Comparison of ENCODE assay signal across 25 cellular contexts in the genomic region with DNA sequence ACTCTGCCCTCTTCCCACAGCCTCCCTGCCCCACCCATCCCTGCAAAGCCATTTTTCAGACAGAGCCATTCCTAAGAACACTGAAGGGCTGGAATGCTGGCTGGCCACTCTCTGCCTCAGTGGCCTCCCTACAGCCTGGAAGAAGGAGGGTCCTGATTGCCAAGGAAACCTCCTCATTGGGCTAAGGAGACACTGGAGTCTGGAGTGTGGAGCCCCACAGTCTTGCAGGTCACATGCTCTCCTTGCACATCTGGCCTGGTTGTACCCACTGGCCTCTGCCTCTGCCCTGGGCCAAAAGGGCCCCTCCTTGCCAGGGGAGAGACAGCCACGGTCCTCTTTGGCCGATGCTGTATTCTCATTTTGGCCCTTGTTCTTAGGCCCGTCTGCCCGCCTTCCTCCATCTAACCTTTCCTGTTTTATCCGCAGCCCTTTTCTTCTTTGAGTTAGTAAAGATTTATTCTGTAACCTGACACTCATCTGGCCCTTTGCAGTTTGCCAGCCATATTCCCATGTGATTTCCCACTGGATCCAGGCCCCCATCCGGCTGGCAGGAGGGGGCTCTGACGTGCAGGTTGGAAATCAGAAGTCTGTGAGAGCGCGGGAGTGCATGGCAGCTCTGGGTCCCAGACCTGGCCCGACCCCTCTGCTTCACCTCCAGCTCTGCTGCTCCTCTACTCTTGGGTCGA. TPM values are rescaled to one million over a fixed set of nuclear protein-coding genes. Genes with fewer than 3 reads are reported as not detected.
DNase-seq lines count a peak whose midpoint lies in the region; TF ChIP-seq lines count a peak whose summit lies in the region.
"Had no signal": no experiment of that assay in that cellular context is flagged by ENCODE, and none has a peak within 500 bp of the region (broad histone marks: within the 10 kb centered on the region; RNA-seq: fewer than 3 reads in every experiment).

No MANE protein-coding gene starts in this region.

- no peaks in the 10 kb centered on the region for H3F3A ChIP-seq in neural progenitor cell (ENCODE audit: low read depth)

- H3K4me3 Mint-ChIP-seq in CD14-positive monocyte (no peak overlapping the region), neural progenitor cell (no peak overlapping the region)
- H3K4me3 Mint-ChIP-seq: naive thymus-derived CD8-positive, alpha-beta T cell had no signal

- H3K27ac Mint-ChIP-seq in CD14-positive monocyte (peak overlapping the region in 2 of 7 donors; percentile 35 to 61), neural progenitor cell (peak overlapping the region; percentile 5)

- H3K9me3 Mint-ChIP-seq in CD14-positive monocyte (peaks cover 3 to 19% (median 12%) of the 10 kb centered on the region in 7 donors), neural progenitor cell (peaks cover 3% of the 10 kb centered on the region)

- intact Hi-C loops in CD14-positive monocyte (cut with micrococcal nuclease) = no loop called here

- H3K27me3 ChIP-seq in neural progenitor cell = no peaks in the 10 kb centered on the region
- H3K27me3 ChIP-seq: transverse colon had no signal

- peak; percentile 41 for DNase-seq in CD14-positive monocyte (ENCODE audit: low spot score)
- peak; percentile 18 for DNase-seq in DMS 273 treated with DMSO at 0.1 percent for 48 hours (lab: John Stamatoyannopoulos, UW)
- DNase-seq in SK-N-DZ (ENCODE audit: low spot score) = peak; percentile 31
- DNase-seq in neural progenitor cell (ENCODE audit: low spot score) = no peak
- DNase-seq in activated effector memory CD4-positive, alpha-beta T cell treated with anti-CD3 and anti-CD28 coated beads, Interleukin-2, amount 50 U/mL, for 16 hours = no peak
- no peak for DNase-seq in NCI-H1105 (lab: John Stamatoyannopoulos, UW)
- DNase-seq in activated CD8-positive, alpha-beta memory T cell treated with anti-CD3 and anti-CD28 coated beads, Interleukin-2, amount 50 U/mL, for 48 hours = no peak
- DNase-seq: activated naive CD4-positive, alpha-beta T cell treated with anti-CD3 and anti-CD28 coated beads, Interleukin-2, amount 50 U/mL, for 16 hours; activated T-cell treated with anti-CD3 and anti-CD28 coated beads, Interleukin-2, amount 50 U/mL, for 48 hours; effector memory CD4-positive, alpha-beta T cell; EL; Karpas-422; mesendoderm; naive thymus-derived CD8-positive, alpha-beta T cell; NCI-H2227 treated with DMSO at 0.1 percent for 48 hours; RPMI8226; small intestine; stimulated activated CD4-positive, alpha-beta T cell treated with anti-CD3 and anti-CD28 coated beads, Interleukin-2, amount 100 ng/mL, for 48 hours; stimulated activated naive CD8-positive, alpha-beta T cell treated with anti-CD3 and anti-CD28 coated beads, Interleukin-15, Interleukin-2, amounts not matched to agents 100 U/mL and 50 U/mL, for 24 hours; T-helper 9 cell; transverse colon had no signal

- TF ChIP-seq CTCF in CD14-positive monocyte (IDR thresholded peaks at IDR 0.05) = no peak
- no peak for TF ChIP-seq CTCF in neural progenitor cell (IDR thresholded peaks at IDR 0.05)

- no peak overlapping the region for H3K4me2 ChIP-seq in neural progenitor cell

- H3K4me1 ChIP-seq in neural progenitor cell = no peaks in the 10 kb centered on the region
- H3K4me1 ChIP-seq: transverse colon had no signal

- peaks cover 0 to 1% (median 0%) of the 10 kb centered on the region in 3 donors for H3K27me3 Mint-ChIP-seq in CD14-positive monocyte (ENCODE audit: low read depth in 3 of 3)
- peaks cover 9% of the 10 kb centered on the region for H3K27me3 Mint-ChIP-seq in neural progenitor cell (ENCODE audit: insufficient read depth, low read depth)
- H3K27me3 Mint-ChIP-seq: naive thymus-derived CD8-positive, alpha-beta T cell had no signal

- H3K4me3 ChIP-seq in neural progenitor cell = no peak overlapping the region
- H3K4me3 ChIP-seq: transverse colon had no signal

- peaks cover 52% of the 10 kb centered on the region in 2 donors for H3K36me3 Mint-ChIP-seq in CD14-positive monocyte
- peaks cover 2% of the 10 kb centered on the region for H3K36me3 Mint-ChIP-seq in neural progenitor cell
- H3K36me3 Mint-ChIP-seq: naive thymus-derived CD8-positive, alpha-beta T cell had no signal

- no peaks in the 10 kb centered on the region for H3K36me3 ChIP-seq in neural progenitor cell
- H3K36me3 ChIP-seq: transverse colon had no signal

- no peak overlapping the region for H3K27ac ChIP-seq in neural progenitor cell
- H3K27ac ChIP-seq: transverse colon had no signal

- H3K9me3 ChIP-seq in neural progenitor cell (ENCODE audit: low read depth) = no peaks in the 10 kb centered on the region
- H3K9me3 ChIP-seq: transverse colon had no signal

- no peaks in the 10 kb centered on the region for H3K4me1 Mint-ChIP-seq in CD14-positive monocyte
- peaks cover 13% of the 10 kb centered on the region for H3K4me1 Mint-ChIP-seq in neural progenitor cell

- no peaks in the 10 kb centered on the region for H4K20me1 ChIP-seq in neural progenitor cell (ENCODE audit: low read depth)

- H3K79me2 ChIP-seq in neural progenitor cell (ENCODE audit: low read depth) = no peaks in the 10 kb centered on the region

- H3K9ac ChIP-seq in neural progenitor cell = no peak overlapping the region

- H2AFZ ChIP-seq in neural progenitor cell (replicated peaks) = no peak overlapping the region

RNA-seq across cellular contexts. Expression of a gene that starts 11.0 kb away (rescaled TPM):
- polyA plus RNA-seq in CD14-positive monocyte = 1 to 10 TPM; 2.9 to 5.5 TPM
- not detected in 2 replicates for polyA plus RNA-seq in SK-N-DZ (2014; cell fraction: cytosol; rRNA removed)
- polyA plus RNA-seq in SK-N-DZ (2014; cell fraction: nucleus; rRNA removed) = not detected in 2 replicates
- total RNA-seq in neural progenitor cell (ENCODE audit: low replicate concordance) = 3.1 and 6.2 TPM in 2 replicates
- total RNA-seq: HT1080; kidney epithelial cell; naive thymus-derived CD8-positive, alpha-beta T cell; pulmonary artery endothelial cell; transverse colon had no signal
- polyA plus RNA-seq: naive thymus-derived CD8-positive, alpha-beta T cell had no signal

RNA-seq across cellular contexts. Expression of a gene that starts 36.4 kb away (rescaled TPM):
- polyA plus RNA-seq in CD14-positive monocyte = 100 to 1,000 TPM; 184 to 352 TPM
- not detected in 2 replicates for polyA plus RNA-seq in SK-N-DZ (2014; cell fraction: cytosol; rRNA removed)
- polyA plus RNA-seq in SK-N-DZ (2014; cell fraction: nucleus; rRNA removed) = not detected in 2 replicates
- 0.03 TPM in 1 of 2 replicates, not detected in the other for total RNA-seq in neural progenitor cell (ENCODE audit: low replicate concordance)
- total RNA-seq: astrocyte, pulmonary artery endothelial cell had no signal

RNA-seq across cellular contexts. Expression of a gene that starts 53.3 kb away (rescaled TPM):
- 100 to 1,000 TPM; 129 to 139 TPM for polyA plus RNA-seq in CD14-positive monocyte
- 1.6 and 2.0 TPM in 2 replicates for polyA plus RNA-seq in SK-N-DZ (2014; cell fraction: cytosol; rRNA removed)
- polyA plus RNA-seq in SK-N-DZ (2014; cell fraction: nucleus; rRNA removed) = 1.4 TPM in 2 replicates
- total RNA-seq in neural progenitor cell (ENCODE audit: low replicate concordance) = 11.1 and 14.1 TPM in 2 replicates

RNA-seq across cellular contexts. Expression of a gene that starts 54.0 kb away (rescaled TPM):
- 10 to 100 TPM; 46.4 to 49.9 TPM for polyA plus RNA-seq in CD14-positive monocyte
- 22.6 and 32.1 TPM in 2 replicates for polyA plus RNA-seq in SK-N-DZ (2014; cell fraction: cytosol; rRNA removed)
- 24.2 and 27.6 TPM in 2 replicates for polyA plus RNA-seq in SK-N-DZ (2014; cell fraction: nucleus; rRNA removed)
- 31.3 and 70.5 TPM in 2 replicates for total RNA-seq in neural progenitor cell (ENCODE audit: low replicate concordance)

Comparison
In these comparisons a context has a peak if more than half of its experiments do, and no peak if none do; other contexts are left out.
1. DNase-seq: peak in CD14-positive monocyte (single experiment), DMS 273 treated with DMSO at 0.1 percent for 48 hours (single experiment) and SK-N-DZ (single experiment); none in neural progenitor cell (single experiment), activated effector memory CD4-positive, alpha-beta T cell treated with anti-CD3 and anti-CD28 coated beads, Interleukin-2, amount 50 U/mL, for 16 hours (single experiment), NCI-H1105 (single experiment) and activated CD8-positive, alpha-beta memory T cell treated with anti-CD3 and anti-CD28 coated beads, Interleukin-2, amount 50 U/mL, for 48 hours (single experiment).